ENCODE assay signal across 9 cellular contexts in the genomic region with DNA sequence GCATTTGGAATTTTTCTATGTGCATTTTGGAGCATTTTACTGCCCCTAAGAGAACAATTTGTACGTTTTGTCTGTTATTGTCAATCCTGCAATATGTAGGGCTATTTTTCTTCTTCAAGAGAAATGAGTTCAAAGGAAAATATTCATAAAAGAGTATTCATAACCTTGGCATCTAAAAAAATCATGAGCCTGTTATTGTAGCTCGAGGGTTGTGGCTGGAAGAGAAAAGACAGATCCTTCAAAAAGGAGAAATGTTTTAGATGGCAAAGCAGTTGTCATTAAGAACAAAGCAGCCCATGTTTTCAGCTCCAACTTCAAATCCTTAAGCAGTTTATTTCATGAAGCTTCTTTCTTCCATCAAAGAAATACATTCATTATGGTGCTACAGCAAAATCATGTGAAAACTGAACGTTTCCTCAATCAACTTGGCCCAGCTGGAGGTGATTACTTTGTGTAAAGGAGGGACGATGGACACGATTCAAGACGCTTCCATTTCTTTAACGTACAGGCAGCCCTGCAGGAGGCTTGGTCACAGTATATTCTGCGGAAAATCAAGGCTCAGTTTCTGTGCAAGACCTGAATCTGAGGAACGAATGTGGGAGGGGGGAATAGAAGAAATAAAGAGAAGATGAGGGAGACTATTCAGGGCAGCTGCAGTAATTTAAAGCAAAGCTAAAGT. TPM values are rescaled to one million over a fixed set of nuclear protein-coding genes. Genes with fewer than 3 reads are reported as not detected.
DNase-seq lines count a peak whose midpoint lies in the region; ATAC-seq and TF ChIP-seq lines count a peak whose summit lies in the region.
"Had no signal": no experiment of that assay in that cellular context is flagged by ENCODE, and none has a peak within 500 bp of the region (broad histone marks: within the 10 kb centered on the region; RNA-seq: fewer than 3 reads in every experiment).

No MANE protein-coding gene starts in this region.

- no peaks in the 10 kb centered on the region for H3K36me3 Mint-ChIP-seq in CD4-positive, CD25-positive, alpha-beta regulatory T cell

- no peaks in the 10 kb centered on the region for H4K20me1 ChIP-seq in mammary epithelial cell (ENCODE audit: insufficient read depth, low read length)

- no peak overlapping the region for H3K9ac ChIP-seq in mammary epithelial cell (ENCODE audit: insufficient read depth, low read length)

- peak in 1 of 2 donors; percentile 16 for ATAC-seq in CD4-positive, CD25-positive, alpha-beta regulatory T cell (ENCODE audit: low read depth in 2 of 2)
- ATAC-seq in GM19452 (IDR thresholded peaks at IDR 0.05; ENCODE audit: unreplicated experiment) (peak; percentile 21), HG03175 (IDR thresholded peaks at IDR 0.05; ENCODE audit: unreplicated experiment) (peak; percentile 8)

- CTCF ChIA-PET in mammary epithelial cell (lab: Charles Lee; ENCODE audit: low non-redundant PET): no interaction called here

- H3K4me3 Mint-ChIP-seq in CD4-positive, CD25-positive, alpha-beta regulatory T cell: peak overlapping the region; percentile 11 to 81 (median 49)

- H3K27ac ChIP-seq in CD4-positive, CD25-positive, alpha-beta regulatory T cell (ENCODE audit: insufficient read depth, low read length, poor library complexity, severe bottlenecking): no peak overlapping the region
- H3K27ac ChIP-seq in mammary epithelial cell (ENCODE audit: insufficient read depth, low read depth, low read length) (no peak overlapping the region), dorsolateral prefrontal cortex (no peak overlapping the region)

- no peaks in the 10 kb centered on the region for H3K79me2 ChIP-seq in mammary epithelial cell (ENCODE audit: insufficient read depth, low read length)

- H3K4me3 ChIP-seq in CD4-positive, CD25-positive, alpha-beta regulatory T cell (ENCODE audit: low read depth, low read length): peak overlapping the region; percentile 53
- H3K4me3 ChIP-seq in mammary epithelial cell (replicated peaks in 1 of 3; ENCODE audit: insufficient read depth in 1 of 3, low read depth in 2 of 3, low read length in 3 of 3): no peak overlapping the region
- peak overlapping the region in 22 of 59 donors; percentile 3 to 34 (median 22) for H3K4me3 ChIP-seq in dorsolateral prefrontal cortex

- H3K9me3 Mint-ChIP-seq in CD4-positive, CD25-positive, alpha-beta regulatory T cell: peaks cover 0 to 1% (median 0%) of the 10 kb centered on the region in 7 donors

- no peaks in the 10 kb centered on the region for H3K9me3 ChIP-seq in CD4-positive, CD25-positive, alpha-beta regulatory T cell (ENCODE audit: control insufficient read depth in 2 of 2, low read length in 2 of 2)
- no peaks in the 10 kb centered on the region for H3K9me3 ChIP-seq in mammary epithelial cell (replicated peaks; ENCODE audit: insufficient read depth, low read length)

- dilution Hi-C loops in mammary epithelial cell (cut with HindIII; ENCODE audit: low sequenced_read_pairs): no loop called here

- peaks cover 11 to 22% (median 16%) of the 10 kb centered on the region in 4 donors for H3K4me1 Mint-ChIP-seq in CD4-positive, CD25-positive, alpha-beta regulatory T cell

- BruUV-seq in mammary epithelial cell (replicated peaks; lab: Mats Ljungman, UMichigan): no TSS peak

- H3K27ac Mint-ChIP-seq in CD4-positive, CD25-positive, alpha-beta regulatory T cell: no peak overlapping the region

- H3K4me1 ChIP-seq in CD4-positive, CD25-positive, alpha-beta regulatory T cell (ENCODE audit: control insufficient read depth, insufficient read depth, low read length, poor library complexity, severe bottlenecking): peaks cover 16% of the 10 kb centered on the region
- H3K4me1 ChIP-seq in mammary epithelial cell (ENCODE audit: insufficient read depth, low read length): peaks cover 29% of the 10 kb centered on the region

- intact Hi-C loops in mammary epithelial cell (cut with micrococcal nuclease) (loop anchor here (10.0 kb wide), 1 partner anchor 211 kb away; no protein-coding TSS in a partner anchor), dorsolateral prefrontal cortex (cut with DNase I) (no loop called here)

- H2AFZ ChIP-seq in mammary epithelial cell (ENCODE audit: low read depth, low read length): peak overlapping the region; percentile 25

- DNase-seq in CD4-positive, CD25-positive, alpha-beta regulatory T cell: peak in 1 of 3 donors; percentile 7
- DNase-seq in mammary epithelial cell (no peak), dorsolateral prefrontal cortex (no peak), dedifferentiated amniotic fluid mesenchymal stem cell (ENCODE audit: extremely low spot score) (no peak), A172 (ENCODE audit: low spot score) (no peak), midbrain (lab: John Stamatoyannopoulos, UW) (no peak)
- DNase-seq: GDM1 had no signal

- no peak for TF ChIP-seq CTCF in mammary epithelial cell (conservative IDR thresholded peaks at IDR 0.05 in 1 of 2, IDR thresholded peaks at IDR 0.05 in 1 of 2; ENCODE audit: extremely low read depth in 1 of 2, insufficient read depth in 1 of 2, low read depth in 1 of 2, low read length in 2 of 2)
- no peak for TF ChIP-seq CTCF in dorsolateral prefrontal cortex (IDR thresholded peaks at IDR 0.05 in 54 of 56, conservative IDR thresholded peaks at IDR 0.05 in 2 of 56; ENCODE audit: low read depth in 1 of 56, partially characterized antibody in 56 of 56)

- in situ Hi-C loops in mammary epithelial cell (cut with MboI; ENCODE audit: low sequenced_read_pairs in 2 of 2): loop anchor here in 1 of 2 donors (25.0 kb wide), 1 partner anchor 886 kb away; no protein-coding TSS in a partner anchor

- H3K4me2 ChIP-seq in mammary epithelial cell (ENCODE audit: insufficient read depth, low read depth, low read length): peak overlapping the region; percentile 79

- H3K36me3 ChIP-seq in CD4-positive, CD25-positive, alpha-beta regulatory T cell (ENCODE audit: control insufficient read depth, insufficient read depth, low read length): no peaks in the 10 kb centered on the region
- H3K36me3 ChIP-seq in mammary epithelial cell (ENCODE audit: insufficient read depth, low read length): no peaks in the 10 kb centered on the region

- 51% methylated on average over 9 of the region's 9 CpGs for WGBS in mammary epithelial cell (ENCODE audit: low coverage, missing lambda C conversion rate)

- peaks cover 65% of the 10 kb centered on the region for H3K27me3 Mint-ChIP-seq in CD4-positive, CD25-positive, alpha-beta regulatory T cell

- peaks cover 38% of the 10 kb centered on the region for H3K27me3 ChIP-seq in CD4-positive, CD25-positive, alpha-beta regulatory T cell (ENCODE audit: control insufficient read depth, insufficient read depth, low read length)
- H3K27me3 ChIP-seq in mammary epithelial cell (ENCODE audit: insufficient read depth, low read length) (no peaks in the 10 kb centered on the region), dorsolateral prefrontal cortex (peaks cover 0 to 3% (median 0%) of the 10 kb centered on the region in 45 donors)

RNA-seq across cellular contexts. Expression of gene QPCT, which starts 31.4 kb away (rescaled TPM):
- total RNA-seq in CD4-positive, CD25-positive, alpha-beta regulatory T cell: not detected
- polyA plus RNA-seq in CD4-positive, CD25-positive, alpha-beta regulatory T cell: under 1 TPM in 2 of 4 donors, not detected in 2; 0.30 to 0.39 TPM
- total RNA-seq in mammary epithelial cell (10 to 100 TPM in 1 of 2 donors, under 1 TPM in 1; 0.33 to 14.3 TPM), dorsolateral prefrontal cortex (10 to 100 TPM in 111 of 120 experiments, 1 to 10 TPM in 9; 4.6 to 30.3 (median 17.4) TPM)
- 4.0 TPM for polyA plus RNA-seq in mammary epithelial cell
- polyA minus RNA-seq in mammary epithelial cell: 26.6 TPM
- 18.4 and 21.6 TPM in 2 replicates for total RNA-seq in A172 (2014; rRNA removed; shearing (Covaris generic))

RNA-seq across cellular contexts. Expression of gene PRKD3, which starts 51.2 kb away (rescaled TPM):
- 19.7 TPM for total RNA-seq in CD4-positive, CD25-positive, alpha-beta regulatory T cell
- 10 to 100 TPM in 2 of 4 donors, 1 to 10 TPM in 2; 5.3 to 16.9 (median 12.2) TPM for polyA plus RNA-seq in CD4-positive, CD25-positive, alpha-beta regulatory T cell
- total RNA-seq in mammary epithelial cell (10 to 100 TPM; 43.0 to 43.3 TPM), dorsolateral prefrontal cortex (10 to 100 TPM in 112 of 120 experiments, 1 to 10 TPM in 8; 7.8 to 37.9 (median 16.4) TPM)
- polyA plus RNA-seq in mammary epithelial cell: 20.3 TPM
- 38.5 TPM for polyA minus RNA-seq in mammary epithelial cell
- 59.8 and 63.5 TPM in 2 replicates for total RNA-seq in A172 (2014; rRNA removed; shearing (Covaris generic))
